Comparison of ENCODE assay signal across 13 cellular contexts in the genomic region with DNA sequence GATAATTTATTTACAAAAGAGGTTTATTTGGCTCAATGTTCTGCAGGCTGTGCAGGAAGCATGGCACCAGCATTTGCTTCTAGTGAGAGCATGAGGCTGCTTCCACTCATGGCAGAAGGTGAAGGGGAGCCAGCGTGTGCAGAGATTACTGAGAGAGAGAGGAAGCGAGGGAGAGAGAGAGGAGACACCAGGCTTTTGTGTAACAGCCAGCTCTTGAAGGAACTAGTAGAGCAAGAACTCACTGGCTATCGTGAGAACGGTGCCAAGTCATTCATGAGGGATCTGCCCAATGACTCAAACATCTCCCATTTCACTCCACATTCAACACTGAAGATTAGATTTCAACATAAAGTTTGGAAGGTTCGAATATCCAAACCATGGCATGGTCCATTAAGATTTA. TPM values are rescaled to one million over a fixed set of nuclear protein-coding genes. Genes with fewer than 3 reads are reported as not detected.
DNase-seq lines count a peak whose midpoint lies in the region; ATAC-seq, FAIRE-seq and TF ChIP-seq lines count a peak whose summit lies in the region.
"Had no signal": no experiment of that assay in that cellular context is flagged by ENCODE, and none has a peak within 500 bp of the region (broad histone marks: within the 10 kb centered on the region; RNA-seq: fewer than 3 reads in every experiment).

No MANE protein-coding gene starts in this region.

- peaks cover 10% of the 10 kb centered on the region for H4K20me1 ChIP-seq in smooth muscle cell (ENCODE audit: low read depth)

- H3K9ac ChIP-seq in adipocyte (ENCODE audit: low read length) (no peak overlapping the region), smooth muscle cell (ENCODE audit: low read depth) (no peak overlapping the region)

- peaks cover 20% of the 10 kb centered on the region for H3F3A ChIP-seq in smooth muscle cell (ENCODE audit: low read depth)

- FAIRE-seq in HTR-8/SVneo (lab: Jason Lieb, UNC): no peak

- ATAC-seq in left cardiac atrium: peak; percentile 72 to 87
- ATAC-seq: gastrocnemius medialis had no signal

- H2AFZ ChIP-seq in smooth muscle cell (ENCODE audit: low read depth): no peak overlapping the region

- intact Hi-C loops in left cardiac atrium (cut with DNase I): no loop called here

- DNase-seq in HS-27A (ENCODE audit: low read depth): peak; percentile 29
- DNase-seq in adipocyte (ENCODE audit: low read depth): peak; percentile 29
- DNase-seq in left cardiac atrium: peak; percentile 37
- no peak for DNase-seq in smooth muscle cell (lab: John Stamatoyannopoulos, UW; ENCODE audit: unreplicated experiment)
- no peak for DNase-seq in activated gamma-delta T cell treated with Interleukin-2 at 50 U/mL for 16 hours
- DNase-seq in NOMO-1 (lab: John Stamatoyannopoulos, UW; ENCODE audit: unreplicated experiment in 2 of 2): no peak
- no peak for DNase-seq in HTR-8/SVneo (ENCODE audit: insufficient read length, low spot score)
- DNase-seq in NCI-H524 treated with DMSO at 0.1 percent for 48 hours (lab: John Stamatoyannopoulos, UW): no peak
- DNase-seq: adrenal gland, COR-L47, cortex of kidney had no signal

- H3K4me3 ChIP-seq in adipocyte (ENCODE audit: low read length) (no peak overlapping the region), smooth muscle cell (peak overlapping the region; percentile 2)
- H3K4me3 ChIP-seq: adrenal gland, gastrocnemius medialis had no signal

- peaks cover 99% of the 10 kb centered on the region for H3K79me2 ChIP-seq in smooth muscle cell (ENCODE audit: low read depth)

- H3K27ac ChIP-seq in smooth muscle cell (ENCODE audit: low read depth): peak overlapping the region; percentile 82
- H3K27ac ChIP-seq: adrenal gland, gastrocnemius medialis had no signal

- TF ChIP-seq CTCF in smooth muscle cell (IDR thresholded peaks at IDR 0.05; ENCODE audit: borderline replicate concordance, insufficient read depth, poor library complexity, severe bottlenecking): no peak

- H3K4me2 ChIP-seq in smooth muscle cell: peak overlapping the region; percentile 61

- no peaks in the 10 kb centered on the region for H3K27me3 ChIP-seq in adipocyte (replicated peaks; ENCODE audit: control insufficient read depth, insufficient read depth, low read length)
- H3K27me3 ChIP-seq in smooth muscle cell (ENCODE audit: low read depth): no peaks in the 10 kb centered on the region
- H3K27me3 ChIP-seq: adrenal gland, gastrocnemius medialis had no signal

- no peaks in the 10 kb centered on the region for H3K36me3 ChIP-seq in adipocyte (ENCODE audit: control insufficient read depth, insufficient read depth, low read length, severe bottlenecking)
- H3K36me3 ChIP-seq in smooth muscle cell (ENCODE audit: low read depth): no peaks in the 10 kb centered on the region
- H3K36me3 ChIP-seq: adrenal gland, gastrocnemius medialis had no signal

- H3K4me1 ChIP-seq in adipocyte (ENCODE audit: control insufficient read depth, insufficient read depth, low read length) (peaks cover 17% of the 10 kb centered on the region), smooth muscle cell (ENCODE audit: low read depth) (peaks cover 37% of the 10 kb centered on the region)

- WGBS in smooth muscle cell (ENCODE audit: low lambda C conversion rate): 62% methylated on average over 5 of the region's 5 CpGs

- H3K9me3 ChIP-seq in adipocyte (ENCODE audit: control insufficient read depth, low read length) (no peaks in the 10 kb centered on the region), smooth muscle cell (replicated peaks; ENCODE audit: low read depth) (no peaks in the 10 kb centered on the region)
- H3K9me3 ChIP-seq: adrenal gland, gastrocnemius medialis had no signal

RNA-seq across cellular contexts. Expression of gene GUCY1A1, which starts 12.7 kb away (rescaled TPM):
- total RNA-seq in left cardiac atrium (10 to 100 TPM; 34.2 to 53.5 TPM), smooth muscle cell (269 and 295 TPM in 2 replicates)
- 138 and 172 TPM in 2 replicates for polyA plus RNA-seq in smooth muscle cell
- total RNA-seq: OCI-LY7 had no signal

Comparison
In these comparisons a context has a peak if more than half of its experiments do, and no peak if none do; other contexts are left out.
1. DNase-seq: peak in HS-27A (single experiment), adipocyte (single experiment) and left cardiac atrium (single experiment); none in smooth muscle cell (single experiment), activated gamma-delta T cell treated with Interleukin-2 at 50 U/mL for 16 hours (single experiment), NOMO-1 (0 of 2), HTR-8/SVneo (single experiment) and NCI-H524 treated with DMSO at 0.1 percent for 48 hours (single experiment).